1 cellular context compared by ENCODE assay signal in genomic region chr20:50729925-50730764, GRCh38.
TF ChIP-seq lines count a peak whose summit lies in the region.

No MANE protein-coding gene starts in this region.

TF ChIP-seq in K562, 482 proteins besides CTCF, POLR2A, EP300 and RAD21 (continued from another document):
- TF ChIP-seq, protein P1, sequence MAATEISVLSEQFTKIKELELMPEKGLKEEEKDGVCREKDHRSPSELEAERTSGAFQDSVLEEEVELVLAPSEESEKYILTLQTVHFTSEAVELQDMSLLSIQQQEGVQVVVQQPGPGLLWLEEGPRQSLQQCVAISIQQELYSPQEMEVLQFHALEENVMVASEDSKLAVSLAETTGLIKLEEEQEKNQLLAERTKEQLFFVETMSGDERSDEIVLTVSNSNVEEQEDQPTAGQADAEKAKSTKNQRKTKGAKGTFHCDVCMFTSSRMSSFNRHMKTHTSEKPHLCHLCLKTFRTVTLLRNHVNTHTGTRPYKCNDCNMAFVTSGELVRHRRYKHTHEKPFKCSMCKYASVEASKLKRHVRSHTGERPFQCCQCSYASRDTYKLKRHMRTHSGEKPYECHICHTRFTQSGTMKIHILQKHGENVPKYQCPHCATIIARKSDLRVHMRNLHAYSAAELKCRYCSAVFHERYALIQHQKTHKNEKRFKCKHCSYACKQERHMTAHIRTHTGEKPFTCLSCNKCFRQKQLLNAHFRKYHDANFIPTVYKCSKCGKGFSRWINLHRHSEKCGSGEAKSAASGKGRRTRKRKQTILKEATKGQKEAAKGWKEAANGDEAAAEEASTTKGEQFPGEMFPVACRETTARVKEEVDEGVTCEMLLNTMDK (IDR thresholded peaks at IDR 0.05; ENCODE audit: borderline replicate concordance, insufficient read depth, low read depth, low read length, poor library complexity, severe bottlenecking), result no peak
- TF ChIP-seq XRCC5 (IDR thresholded peaks at IDR 0.05; ENCODE audit: low read depth, low read length) (peak; percentile 16; the same call in 1 of the 2 replicates), SMARCA4 (IDR thresholded peaks at IDR 0.05) (0 out of 2 replicates have a peak, but pooled peaks have one; percentile 26), SMAD4 (CRISPR knock-in tag; conservative IDR thresholded peaks at IDR 0.05) (no peak), ZNF175 (CRISPR knock-in tag; IDR thresholded peaks at IDR 0.05; ENCODE audit: low read depth) (0 out of 2 replicates have a peak, but pooled peaks have one; percentile 14), ZNF77 (CRISPR knock-in tag; IDR thresholded peaks at IDR 0.05) (no peak), POLR2AphosphoS5 (IDR thresholded peaks at IDR 0.05; ENCODE audit: control insufficient read depth, insufficient read depth, low read depth, low read length) (0 out of 2 replicates have a peak, but pooled peaks have one; percentile 16), BCOR (IDR thresholded peaks at IDR 0.05) (no peak), PHB (CRISPR knock-in tag; IDR thresholded peaks at IDR 0.05) (no peak), KDM2B (CRISPR knock-in tag; IDR thresholded peaks at IDR 0.05) (0 out of 2 replicates have a peak, but pooled peaks have one; percentile 16), IRF2 (CRISPR knock-in tag; IDR thresholded peaks at IDR 0.05) (no peak), ZNF436 (CRISPR knock-in tag; IDR thresholded peaks at IDR 0.05) (0 out of 2 replicates have a peak, but pooled peaks have one; percentile 27), LCOR (CRISPR knock-in tag; IDR thresholded peaks at IDR 0.05) (no peak), ZNF592 (IDR thresholded peaks at IDR 0.05) (0 out of 2 replicates have a peak, but pooled peaks have one; percentile 25), MXI1 (IDR thresholded peaks at IDR 0.05; ENCODE audit: low read depth, low read length) (no peak), THAP7 (CRISPR knock-in tag; IDR thresholded peaks at IDR 0.05) (no peak), FOXM1 (IDR thresholded peaks at IDR 0.05; ENCODE audit: low read depth) (no peak), FOXM1 (CRISPR knock-in tag; IDR thresholded peaks at IDR 0.05; ENCODE audit: low read depth) (no peak), TBL1XR1 (IDR thresholded peaks at IDR 0.05; ENCODE audit: low read length in 2 of 2) (no peak), SP2 (IDR thresholded peaks at IDR 0.05; ENCODE audit: extremely low read depth, low read depth, low read length, poor library complexity, severe bottlenecking) (no peak), NKRF (IDR thresholded peaks at IDR 0.05; ENCODE audit: borderline replicate concordance) (peak; percentile 20; the same call in 1 of the 2 replicates), SIN3A (IDR thresholded peaks at IDR 0.05; ENCODE audit: borderline replicate concordance in 2 of 2, control insufficient read depth in 1 of 2, low read depth in 2 of 2, low read length in 2 of 2) (peak in 1 of 2 experiments; percentile 48; a peak in 1 of 4 replicates), POLR2H (tag; IDR thresholded peaks at IDR 0.05; ENCODE audit: low read depth) (no peak), ZC3H4 (CRISPR knock-in tag; IDR thresholded peaks at IDR 0.05; ENCODE audit: borderline replicate concordance) (peak; percentile 51; the same call in 1 of the 2 replicates), U2AF1 (optimal IDR thresholded peaks at IDR 0.05; ENCODE audit: low read depth, low read length) (no peak), STAG1 (CRISPR knock-in tag; IDR thresholded peaks at IDR 0.05; ENCODE audit: borderline replicate concordance) (no peak), BRD9 (IDR thresholded peaks at IDR 0.05; ENCODE audit: low read depth, partially characterized antibody) (no peak), THRAP3 (IDR thresholded peaks at IDR 0.05; ENCODE audit: borderline replicate concordance) (no peak), RFX1 (IDR thresholded peaks at IDR 0.05) (peak; percentile 61), GTF2F1 (IDR thresholded peaks at IDR 0.05; ENCODE audit: low read depth, low read length) (no peak), ZNF384 (IDR thresholded peaks at IDR 0.05; ENCODE audit: low read depth, low read length) (0 out of 2 replicates have a peak, but pooled peaks have one; percentile 3)
- TF ChIP-seq, protein P2, sequence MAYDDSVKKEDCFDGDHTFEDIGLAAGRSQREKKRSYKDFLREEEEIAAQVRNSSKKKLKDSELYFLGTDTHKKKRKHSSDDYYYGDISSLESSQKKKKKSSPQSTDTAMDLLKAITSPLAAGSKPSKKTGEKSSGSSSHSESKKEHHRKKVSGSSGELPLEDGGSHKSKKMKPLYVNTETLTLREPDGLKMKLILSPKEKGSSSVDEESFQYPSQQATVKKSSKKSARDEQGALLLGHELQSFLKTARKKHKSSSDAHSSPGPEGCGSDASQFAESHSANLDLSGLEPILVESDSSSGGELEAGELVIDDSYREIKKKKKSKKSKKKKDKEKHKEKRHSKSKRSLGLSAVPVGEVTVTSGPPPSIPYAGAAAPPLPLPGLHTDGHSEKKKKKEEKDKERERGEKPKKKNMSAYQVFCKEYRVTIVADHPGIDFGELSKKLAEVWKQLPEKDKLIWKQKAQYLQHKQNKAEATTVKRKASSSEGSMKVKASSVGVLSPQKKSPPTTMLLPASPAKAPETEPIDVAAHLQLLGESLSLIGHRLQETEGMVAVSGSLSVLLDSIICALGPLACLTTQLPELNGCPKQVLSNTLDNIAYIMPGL (CRISPR knock-in tag; IDR thresholded peaks at IDR 0.05), result no peak
- TF ChIP-seq, protein P3, sequence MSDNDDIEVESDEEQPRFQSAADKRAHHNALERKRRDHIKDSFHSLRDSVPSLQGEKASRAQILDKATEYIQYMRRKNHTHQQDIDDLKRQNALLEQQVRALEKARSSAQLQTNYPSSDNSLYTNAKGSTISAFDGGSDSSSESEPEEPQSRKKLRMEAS (CRISPR knock-in tag; IDR thresholded peaks at IDR 0.05), result no peak
- TF ChIP-seq, protein P4, sequence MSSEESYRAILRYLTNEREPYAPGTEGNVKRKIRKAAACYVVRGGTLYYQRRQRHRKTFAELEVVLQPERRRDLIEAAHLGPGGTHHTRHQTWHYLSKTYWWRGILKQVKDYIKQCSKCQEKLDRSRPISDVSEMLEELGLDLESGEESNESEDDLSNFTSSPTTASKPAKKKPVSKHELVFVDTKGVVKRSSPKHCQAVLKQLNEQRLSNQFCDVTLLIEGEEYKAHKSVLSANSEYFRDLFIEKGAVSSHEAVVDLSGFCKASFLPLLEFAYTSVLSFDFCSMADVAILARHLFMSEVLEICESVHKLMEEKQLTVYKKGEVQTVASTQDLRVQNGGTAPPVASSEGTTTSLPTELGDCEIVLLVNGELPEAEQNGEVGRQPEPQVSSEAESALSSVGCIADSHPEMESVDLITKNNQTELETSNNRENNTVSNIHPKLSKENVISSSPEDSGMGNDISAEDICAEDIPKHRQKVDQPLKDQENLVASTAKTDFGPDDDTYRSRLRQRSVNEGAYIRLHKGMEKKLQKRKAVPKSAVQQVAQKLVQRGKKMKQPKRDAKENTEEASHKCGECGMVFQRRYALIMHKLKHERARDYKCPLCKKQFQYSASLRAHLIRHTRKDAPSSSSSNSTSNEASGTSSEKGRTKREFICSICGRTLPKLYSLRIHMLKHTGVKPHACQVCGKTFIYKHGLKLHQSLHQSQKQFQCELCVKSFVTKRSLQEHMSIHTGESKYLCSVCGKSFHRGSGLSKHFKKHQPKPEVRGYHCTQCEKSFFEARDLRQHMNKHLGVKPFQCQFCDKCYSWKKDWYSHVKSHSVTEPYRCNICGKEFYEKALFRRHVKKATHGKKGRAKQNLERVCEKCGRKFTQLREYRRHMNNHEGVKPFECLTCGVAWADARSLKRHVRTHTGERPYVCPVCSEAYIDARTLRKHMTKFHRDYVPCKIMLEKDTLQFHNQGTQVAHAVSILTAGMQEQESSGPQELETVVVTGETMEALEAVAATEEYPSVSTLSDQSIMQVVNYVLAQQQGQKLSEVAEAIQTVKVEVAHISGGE (CRISPR knock-in tag; IDR thresholded peaks at IDR 0.05), result peak in 1 of 3 experiments; percentile 72; a peak in 2 of 6 replicates
- TF ChIP-seq, protein P5, sequence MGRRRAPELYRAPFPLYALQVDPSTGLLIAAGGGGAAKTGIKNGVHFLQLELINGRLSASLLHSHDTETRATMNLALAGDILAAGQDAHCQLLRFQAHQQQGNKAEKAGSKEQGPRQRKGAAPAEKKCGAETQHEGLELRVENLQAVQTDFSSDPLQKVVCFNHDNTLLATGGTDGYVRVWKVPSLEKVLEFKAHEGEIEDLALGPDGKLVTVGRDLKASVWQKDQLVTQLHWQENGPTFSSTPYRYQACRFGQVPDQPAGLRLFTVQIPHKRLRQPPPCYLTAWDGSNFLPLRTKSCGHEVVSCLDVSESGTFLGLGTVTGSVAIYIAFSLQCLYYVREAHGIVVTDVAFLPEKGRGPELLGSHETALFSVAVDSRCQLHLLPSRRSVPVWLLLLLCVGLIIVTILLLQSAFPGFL (CRISPR knock-in tag; IDR thresholded peaks at IDR 0.05), result no peak
